ENCODE assay signal across 1 cellular context in the genomic region with DNA sequence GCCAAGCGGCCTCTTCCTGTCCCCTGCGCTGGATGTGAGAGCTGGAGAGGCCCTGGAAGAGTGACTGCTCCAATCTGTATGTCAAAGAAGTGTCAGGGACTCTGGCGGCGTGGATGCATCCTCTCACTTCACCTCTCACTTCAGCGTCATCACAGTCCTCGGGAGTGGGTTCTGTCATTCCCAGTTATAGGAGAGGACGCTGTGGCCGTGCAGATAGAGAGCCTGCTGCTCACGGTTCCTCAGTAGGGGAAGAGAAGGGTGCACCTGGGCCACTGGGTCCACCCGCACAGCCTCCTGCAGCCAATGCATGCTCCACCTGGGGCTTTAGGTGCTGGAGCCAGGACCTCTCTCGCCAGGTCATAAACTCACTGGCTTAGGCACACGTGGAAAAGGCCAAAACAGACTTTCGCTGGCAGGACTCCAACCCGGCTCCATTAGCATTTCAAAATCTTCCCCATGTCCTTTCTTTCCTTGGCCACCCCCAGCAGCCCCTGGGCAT.
TF ChIP-seq lines count a peak whose summit lies in the region.

No MANE protein-coding gene starts in this region.

TF ChIP-seq in HepG2, 621 proteins besides CTCF, POLR2A, EP300 and RAD21:
- TF ChIP-seq, protein P1, sequence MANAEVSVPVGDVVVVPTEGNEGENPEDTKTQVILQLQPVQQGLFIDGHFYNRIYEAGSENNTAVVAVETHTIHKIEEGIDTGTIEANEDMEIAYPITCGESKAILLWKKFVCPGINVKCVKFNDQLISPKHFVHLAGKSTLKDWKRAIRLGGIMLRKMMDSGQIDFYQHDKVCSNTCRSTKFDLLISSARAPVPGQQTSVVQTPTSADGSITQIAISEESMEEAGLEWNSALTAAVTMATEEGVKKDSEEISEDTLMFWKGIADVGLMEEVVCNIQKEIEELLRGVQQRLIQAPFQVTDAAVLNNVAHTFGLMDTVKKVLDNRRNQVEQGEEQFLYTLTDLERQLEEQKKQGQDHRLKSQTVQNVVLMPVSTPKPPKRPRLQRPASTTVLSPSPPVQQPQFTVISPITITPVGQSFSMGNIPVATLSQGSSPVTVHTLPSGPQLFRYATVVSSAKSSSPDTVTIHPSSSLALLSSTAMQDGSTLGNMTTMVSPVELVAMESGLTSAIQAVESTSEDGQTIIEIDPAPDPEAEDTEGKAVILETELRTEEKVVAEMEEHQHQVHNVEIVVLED (CRISPR knock-in tag; IDR thresholded peaks at IDR 0.05; ENCODE audit: borderline replicate concordance): no peak
- no peak for TF ChIP-seq SMYD3 (CRISPR knock-in tag; IDR thresholded peaks at IDR 0.05)
- no peak for TF ChIP-seq CCDC6 (CRISPR knock-in tag; IDR thresholded peaks at IDR 0.05)
- no peak for TF ChIP-seq TEAD2 (CRISPR knock-in tag; IDR thresholded peaks at IDR 0.05)
- no peak for TF ChIP-seq ZMYM4 (CRISPR knock-in tag; IDR thresholded peaks at IDR 0.05)
- no peak for TF ChIP-seq NFIB (CRISPR knock-in tag; IDR thresholded peaks at IDR 0.05; ENCODE audit: borderline replicate concordance)
- TF ChIP-seq ZZZ3 (CRISPR knock-in tag; IDR thresholded peaks at IDR 0.05; ENCODE audit: borderline replicate concordance): no peak
- TF ChIP-seq, protein P2, sequence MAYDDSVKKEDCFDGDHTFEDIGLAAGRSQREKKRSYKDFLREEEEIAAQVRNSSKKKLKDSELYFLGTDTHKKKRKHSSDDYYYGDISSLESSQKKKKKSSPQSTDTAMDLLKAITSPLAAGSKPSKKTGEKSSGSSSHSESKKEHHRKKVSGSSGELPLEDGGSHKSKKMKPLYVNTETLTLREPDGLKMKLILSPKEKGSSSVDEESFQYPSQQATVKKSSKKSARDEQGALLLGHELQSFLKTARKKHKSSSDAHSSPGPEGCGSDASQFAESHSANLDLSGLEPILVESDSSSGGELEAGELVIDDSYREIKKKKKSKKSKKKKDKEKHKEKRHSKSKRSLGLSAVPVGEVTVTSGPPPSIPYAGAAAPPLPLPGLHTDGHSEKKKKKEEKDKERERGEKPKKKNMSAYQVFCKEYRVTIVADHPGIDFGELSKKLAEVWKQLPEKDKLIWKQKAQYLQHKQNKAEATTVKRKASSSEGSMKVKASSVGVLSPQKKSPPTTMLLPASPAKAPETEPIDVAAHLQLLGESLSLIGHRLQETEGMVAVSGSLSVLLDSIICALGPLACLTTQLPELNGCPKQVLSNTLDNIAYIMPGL (CRISPR knock-in tag; IDR thresholded peaks at IDR 0.05; ENCODE audit: borderline replicate concordance in 1 of 2, low read depth in 1 of 2): no peak
- no peak for TF ChIP-seq ZNF430 (CRISPR knock-in tag; IDR thresholded peaks at IDR 0.05)
- no peak for TF ChIP-seq ZNF879 (CRISPR knock-in tag; IDR thresholded peaks at IDR 0.05)
- no peak for TF ChIP-seq HHEX (CRISPR knock-in tag; IDR thresholded peaks at IDR 0.05)
- TF ChIP-seq, protein P3, sequence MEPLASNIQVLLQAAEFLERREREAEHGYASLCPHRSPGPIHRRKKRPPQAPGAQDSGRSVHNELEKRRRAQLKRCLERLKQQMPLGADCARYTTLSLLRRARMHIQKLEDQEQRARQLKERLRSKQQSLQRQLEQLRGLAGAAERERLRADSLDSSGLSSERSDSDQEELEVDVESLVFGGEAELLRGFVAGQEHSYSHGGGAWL (CRISPR knock-in tag; IDR thresholded peaks at IDR 0.05): no peak
- TF ChIP-seq ELF3 (CRISPR knock-in tag; IDR thresholded peaks at IDR 0.05): no peak
